Comparison of ENCODE assay signal across 8 cellular contexts in the genomic region with DNA sequence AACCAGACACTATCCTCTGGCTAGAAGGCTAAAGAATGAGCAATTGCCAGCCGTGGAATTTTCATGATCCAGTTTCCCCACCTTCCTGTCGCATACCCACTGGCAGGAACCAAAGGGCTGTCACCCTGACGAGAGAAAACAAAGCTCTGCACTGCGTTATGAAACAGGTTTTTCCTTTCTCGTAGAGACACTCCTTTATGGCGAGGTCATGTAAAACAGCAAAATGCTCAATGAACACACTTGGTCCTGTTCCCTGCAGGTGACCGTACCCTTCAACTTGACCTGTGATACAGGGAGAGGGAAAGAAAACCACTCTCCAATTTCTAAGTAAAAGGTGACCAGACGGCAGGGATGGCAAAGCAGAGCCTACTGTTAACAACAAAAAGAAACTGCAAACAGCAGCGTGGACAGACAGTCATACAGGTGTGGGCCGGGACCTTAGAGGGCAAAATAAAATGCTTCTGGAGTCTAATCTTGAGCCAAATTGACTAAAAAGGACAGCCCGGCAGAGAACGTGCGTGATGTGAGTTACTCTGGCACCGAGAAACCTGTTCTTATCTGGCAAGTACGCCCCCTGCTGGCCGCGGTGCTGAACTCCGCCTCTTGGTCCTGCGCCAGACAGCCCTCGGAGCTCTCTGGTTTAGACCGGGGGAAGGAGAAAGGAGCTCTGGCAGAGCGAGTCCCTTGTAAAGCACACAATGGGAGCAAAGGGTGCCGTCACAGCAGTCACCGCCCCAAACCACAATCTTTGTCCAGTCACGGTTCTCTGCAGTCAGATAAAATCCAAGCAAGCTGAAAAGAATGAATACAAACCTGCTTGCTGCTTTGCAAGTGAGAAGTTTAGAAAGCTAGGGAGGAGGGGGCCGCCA.
DNase-seq lines count a peak whose midpoint lies in the region; ATAC-seq and TF ChIP-seq lines count a peak whose summit lies in the region.

No MANE protein-coding gene starts in this region.

- H3K4me3 ChIP-seq in choroid plexus epithelial cell (ENCODE audit: low read depth, low read length): peak overlapping the region; percentile 52

- peak; percentile 48 for ATAC-seq in GM19025 (IDR thresholded peaks at IDR 0.05; ENCODE audit: low read depth, unreplicated experiment)
- ATAC-seq in HG03342 (IDR thresholded peaks at IDR 0.05; ENCODE audit: unreplicated experiment): peak; percentile 62
- peak; percentile 96 for ATAC-seq in left colon

- TF ChIP-seq CTCF in choroid plexus epithelial cell (conservative IDR thresholded peaks at IDR 0.05; ENCODE audit: low read depth, low read length): peak; percentile 92

- intact Hi-C loops in left colon (cut with DNase I, micrococcal nuclease): no loop called here

- DNase-seq in AG20443 (ENCODE audit: low spot score) (peak; percentile 88), NCI-H345 treated with DMSO at 0.1 percent for 48 hours (lab: John Stamatoyannopoulos, UW; ENCODE audit: unreplicated experiment) (peak; percentile 82), choroid plexus epithelial cell (ENCODE audit: low read depth) (peak; percentile 95), left colon (peak; percentile 91 to 94)
- peak; percentile 75 for DNase-seq in activated CD4-positive, alpha-beta T cell treated with anti-CD3 and anti-CD28 coated beads for 1 hour
- DNase-seq in stimulated activated CD4-positive, alpha-beta T cell treated with anti-CD3 and anti-CD28 coated beads, Interleukin-1b, Interleukin-23, amount 100 ng/mL, for 24 hours (ENCODE audit: low read depth in 4 of 4, low spot score in 1 of 4): peak; percentile 82 to 90 (median 83)

Comparison
In these comparisons a context has a peak if more than half of its experiments do, and no peak if none do; other contexts are left out.
1. Peak in every context shown above with its lines: DNase-seq, ATAC-seq and H3K4me3 ChIP-seq.